ENCODE assay signal across 14 cellular contexts in the genomic region with DNA sequence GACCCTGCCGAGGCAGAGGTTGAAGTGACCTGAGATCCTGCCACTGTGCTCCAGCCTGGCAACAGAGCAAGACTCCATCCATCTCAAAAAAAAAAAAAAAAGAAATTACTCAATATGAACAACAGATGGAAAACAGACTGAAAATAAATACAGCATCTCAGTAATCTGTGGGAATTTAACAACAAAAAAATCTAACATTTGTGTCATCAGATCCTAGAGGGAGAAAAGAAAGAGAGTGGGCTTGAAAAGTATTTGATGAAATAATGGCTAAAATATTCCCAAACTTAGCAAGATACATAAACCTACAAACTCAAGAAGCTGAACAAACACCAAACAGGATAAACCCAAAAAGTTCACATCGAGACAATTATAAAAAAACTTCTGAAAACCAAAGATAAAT.
DNase-seq lines count a peak whose midpoint lies in the region; ATAC-seq and TF ChIP-seq lines count a peak whose summit lies in the region.
"Had no signal": no experiment of that assay in that cellular context is flagged by ENCODE, and none has a peak within 500 bp of the region (broad histone marks: within the 10 kb centered on the region; RNA-seq: fewer than 3 reads in every experiment).

No MANE protein-coding gene starts in this region.

- TF ChIP-seq CTCF in WTC11 (IDR thresholded peaks at IDR 0.05), result no peak

- H3K4me3 Mint-ChIP-seq in WTC11, result no peak overlapping the region
- H3K4me3 Mint-ChIP-seq: CD4-positive, alpha-beta memory T cell had no signal

- peaks cover 15% of the 10 kb centered on the region for H3K9me3 Mint-ChIP-seq in WTC11

- ATAC-seq in left ventricle myocardium superior, result peak; percentile 27
- ATAC-seq in Right ventricle myocardium inferior, result no peak
- no peak for ATAC-seq in WTC11
- no peak for ATAC-seq in GM19395 (IDR thresholded peaks at IDR 0.05; ENCODE audit: unreplicated experiment)
- ATAC-seq: HCT116, HepG2 had no signal

- H3K27ac Mint-ChIP-seq in WTC11, result 0 out of 2 replicates have a peak overlapping the region, but pooled peaks have one; percentile 13

- H3K4me1 Mint-ChIP-seq in WTC11, result peaks cover 14% of the 10 kb centered on the region

- CTCF ChIA-PET in WTC11 (lab: Charles Lee), result no interaction called here

- POLR2A ChIA-PET in WTC11 (lab: Charles Lee), result no interaction called here

- intact Hi-C loops in left ventricle myocardium superior (cut with micrococcal nuclease), result no loop called here
- intact Hi-C loops in Right ventricle myocardium inferior (cut with DNase I), result no loop called here
- intact Hi-C loops in posterior vena cava (cut with DNase I), result no loop called here

- no peaks in the 10 kb centered on the region for H3K27me3 Mint-ChIP-seq in WTC11 (ENCODE audit: low read depth)
- H3K27me3 Mint-ChIP-seq: CD4-positive, alpha-beta memory T cell had no signal

- DNase-seq in left ventricle myocardium superior, result no peak
- DNase-seq in Right ventricle myocardium inferior (ENCODE audit: missing footprints), result no peak
- no peak for DNase-seq in WTC11 (ENCODE audit: low spot score)
- DNase-seq in fibroblast of peridontal ligament (ENCODE audit: extremely low read depth), result peak; percentile 9
- no peak for DNase-seq in NCI-H2107 (lab: John Stamatoyannopoulos, UW)
- DNase-seq in NCI-H2107 treated with DMSO at 0.1 percent for 48 hours (lab: John Stamatoyannopoulos, UW; ENCODE audit: unreplicated experiment), result no peak
- DNase-seq in posterior vena cava (ENCODE audit: low spot score), result no peak
- DNase-seq: 8988T; CD4-positive, alpha-beta memory T cell; DMS79; EL had no signal

- H3K36me3 Mint-ChIP-seq in WTC11, result peaks cover 14% of the 10 kb centered on the region

TF ChIP-seq in WTC11, 78 proteins besides CTCF, POLR2A, EP300 and RAD21:
- TF ChIP-seq IRF2 (CRISPR knock-in tag; IDR thresholded peaks at IDR 0.05; ENCODE audit: borderline replicate concordance, low read depth), result no peak
- no peak for TF ChIP-seq ZNF138 (CRISPR knock-in tag; conservative IDR thresholded peaks at IDR 0.05)
- no peak for TF ChIP-seq ZNF219 (CRISPR knock-in tag; IDR thresholded peaks at IDR 0.05; ENCODE audit: borderline replicate concordance)
- no peak for TF ChIP-seq NFYB (CRISPR knock-in tag; conservative IDR thresholded peaks at IDR 0.05; ENCODE audit: low read depth)
- no peak for TF ChIP-seq ZNF317 (CRISPR knock-in tag; IDR thresholded peaks at IDR 0.05; ENCODE audit: borderline replicate concordance, low read depth)
- TF ChIP-seq FOXJ3 (CRISPR knock-in tag; IDR thresholded peaks at IDR 0.05; ENCODE audit: borderline replicate concordance), result no peak
- TF ChIP-seq, protein P1, sequence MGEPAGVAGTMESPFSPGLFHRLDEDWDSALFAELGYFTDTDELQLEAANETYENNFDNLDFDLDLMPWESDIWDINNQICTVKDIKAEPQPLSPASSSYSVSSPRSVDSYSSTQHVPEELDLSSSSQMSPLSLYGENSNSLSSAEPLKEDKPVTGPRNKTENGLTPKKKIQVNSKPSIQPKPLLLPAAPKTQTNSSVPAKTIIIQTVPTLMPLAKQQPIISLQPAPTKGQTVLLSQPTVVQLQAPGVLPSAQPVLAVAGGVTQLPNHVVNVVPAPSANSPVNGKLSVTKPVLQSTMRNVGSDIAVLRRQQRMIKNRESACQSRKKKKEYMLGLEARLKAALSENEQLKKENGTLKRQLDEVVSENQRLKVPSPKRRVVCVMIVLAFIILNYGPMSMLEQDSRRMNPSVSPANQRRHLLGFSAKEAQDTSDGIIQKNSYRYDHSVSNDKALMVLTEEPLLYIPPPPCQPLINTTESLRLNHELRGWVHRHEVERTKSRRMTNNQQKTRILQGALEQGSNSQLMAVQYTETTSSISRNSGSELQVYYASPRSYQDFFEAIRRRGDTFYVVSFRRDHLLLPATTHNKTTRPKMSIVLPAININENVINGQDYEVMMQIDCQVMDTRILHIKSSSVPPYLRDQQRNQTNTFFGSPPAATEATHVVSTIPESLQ (CRISPR knock-in tag; IDR thresholded peaks at IDR 0.05), result no peak
- no peak for TF ChIP-seq MYBL2 (CRISPR knock-in tag; IDR thresholded peaks at IDR 0.05)
- TF ChIP-seq, protein P2, sequence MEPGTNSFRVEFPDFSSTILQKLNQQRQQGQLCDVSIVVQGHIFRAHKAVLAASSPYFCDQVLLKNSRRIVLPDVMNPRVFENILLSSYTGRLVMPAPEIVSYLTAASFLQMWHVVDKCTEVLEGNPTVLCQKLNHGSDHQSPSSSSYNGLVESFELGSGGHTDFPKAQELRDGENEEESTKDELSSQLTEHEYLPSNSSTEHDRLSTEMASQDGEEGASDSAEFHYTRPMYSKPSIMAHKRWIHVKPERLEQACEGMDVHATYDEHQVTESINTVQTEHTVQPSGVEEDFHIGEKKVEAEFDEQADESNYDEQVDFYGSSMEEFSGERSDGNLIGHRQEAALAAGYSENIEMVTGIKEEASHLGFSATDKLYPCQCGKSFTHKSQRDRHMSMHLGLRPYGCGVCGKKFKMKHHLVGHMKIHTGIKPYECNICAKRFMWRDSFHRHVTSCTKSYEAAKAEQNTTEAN (CRISPR knock-in tag; IDR thresholded peaks at IDR 0.05), result no peak
- TF ChIP-seq ZNF396 (CRISPR knock-in tag; IDR thresholded peaks at IDR 0.05; ENCODE audit: borderline replicate concordance), result no peak
- TF ChIP-seq, protein P3, sequence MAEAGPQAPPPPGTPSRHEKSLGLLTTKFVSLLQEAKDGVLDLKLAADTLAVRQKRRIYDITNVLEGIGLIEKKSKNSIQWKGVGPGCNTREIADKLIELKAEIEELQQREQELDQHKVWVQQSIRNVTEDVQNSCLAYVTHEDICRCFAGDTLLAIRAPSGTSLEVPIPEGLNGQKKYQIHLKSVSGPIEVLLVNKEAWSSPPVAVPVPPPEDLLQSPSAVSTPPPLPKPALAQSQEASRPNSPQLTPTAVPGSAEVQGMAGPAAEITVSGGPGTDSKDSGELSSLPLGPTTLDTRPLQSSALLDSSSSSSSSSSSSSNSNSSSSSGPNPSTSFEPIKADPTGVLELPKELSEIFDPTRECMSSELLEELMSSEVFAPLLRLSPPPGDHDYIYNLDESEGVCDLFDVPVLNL (CRISPR knock-in tag; IDR thresholded peaks at IDR 0.05; ENCODE audit: borderline replicate concordance, low read depth), result no peak
